ENCODE assay signal across 1 cellular context in the genomic region with DNA sequence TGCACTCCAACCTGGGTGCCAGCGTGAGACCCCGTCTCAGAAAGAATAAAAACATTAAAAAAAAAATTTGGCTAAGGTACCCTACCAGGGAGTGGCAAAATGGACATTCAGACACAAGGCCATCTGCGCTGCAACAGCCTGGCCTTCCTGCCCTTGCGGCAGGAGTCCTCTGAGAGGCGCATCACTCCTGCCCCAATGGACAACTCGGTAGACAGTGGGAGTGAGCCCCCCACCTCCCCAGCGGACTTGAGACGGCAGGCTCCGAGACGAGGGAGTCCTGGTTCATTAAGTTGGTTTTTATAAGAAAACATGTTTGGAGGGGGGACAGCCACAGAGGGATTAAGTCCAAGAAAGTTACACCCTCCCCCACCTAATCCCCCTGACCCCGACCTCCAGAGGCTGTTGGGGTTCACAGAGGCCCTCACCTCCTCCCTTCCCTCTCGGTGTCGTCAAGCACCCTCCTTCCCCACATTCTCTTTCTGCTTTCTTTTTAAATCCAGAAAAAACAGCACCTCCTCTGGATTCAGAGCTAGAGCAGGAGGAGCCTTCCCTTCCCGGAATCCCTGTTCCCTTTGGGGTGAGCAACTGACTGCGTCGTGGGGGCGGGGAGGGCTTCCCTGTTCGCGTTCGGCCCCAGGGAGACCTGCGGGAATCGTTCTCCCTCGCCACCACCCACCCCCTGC.
TF ChIP-seq lines count a peak whose summit lies in the region.

No MANE protein-coding gene starts in this region.

TF ChIP-seq in H1, 55 proteins besides CTCF, POLR2A, EP300 and RAD21:
- peak; percentile 21 for TF ChIP-seq ASH2L (IDR thresholded peaks at IDR 0.05; ENCODE audit: low read length)
- no peak for TF ChIP-seq RNF2 (IDR thresholded peaks at IDR 0.05; ENCODE audit: borderline replicate concordance, low read depth, low read length, missing control alignments, poor library complexity, severe bottlenecking)
- TF ChIP-seq CREB1 (IDR thresholded peaks at IDR 0.05), result no peak
- TF ChIP-seq, protein P1, sequence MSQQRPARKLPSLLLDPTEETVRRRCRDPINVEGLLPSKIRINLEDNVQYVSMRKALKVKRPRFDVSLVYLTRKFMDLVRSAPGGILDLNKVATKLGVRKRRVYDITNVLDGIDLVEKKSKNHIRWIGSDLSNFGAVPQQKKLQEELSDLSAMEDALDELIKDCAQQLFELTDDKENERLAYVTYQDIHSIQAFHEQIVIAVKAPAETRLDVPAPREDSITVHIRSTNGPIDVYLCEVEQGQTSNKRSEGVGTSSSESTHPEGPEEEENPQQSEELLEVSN (IDR thresholded peaks at IDR 0.05), result no peak
- TF ChIP-seq, protein P2, sequence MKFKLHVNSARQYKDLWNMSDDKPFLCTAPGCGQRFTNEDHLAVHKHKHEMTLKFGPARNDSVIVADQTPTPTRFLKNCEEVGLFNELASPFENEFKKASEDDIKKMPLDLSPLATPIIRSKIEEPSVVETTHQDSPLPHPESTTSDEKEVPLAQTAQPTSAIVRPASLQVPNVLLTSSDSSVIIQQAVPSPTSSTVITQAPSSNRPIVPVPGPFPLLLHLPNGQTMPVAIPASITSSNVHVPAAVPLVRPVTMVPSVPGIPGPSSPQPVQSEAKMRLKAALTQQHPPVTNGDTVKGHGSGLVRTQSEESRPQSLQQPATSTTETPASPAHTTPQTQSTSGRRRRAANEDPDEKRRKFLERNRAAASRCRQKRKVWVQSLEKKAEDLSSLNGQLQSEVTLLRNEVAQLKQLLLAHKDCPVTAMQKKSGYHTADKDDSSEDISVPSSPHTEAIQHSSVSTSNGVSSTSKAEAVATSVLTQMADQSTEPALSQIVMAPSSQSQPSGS (IDR thresholded peaks at IDR 0.05; ENCODE audit: low read length), result 0 out of 2 replicates have a peak, but pooled peaks have one; percentile 5
- TF ChIP-seq SP4 (IDR thresholded peaks at IDR 0.05; ENCODE audit: low read length), result no peak
- no peak for TF ChIP-seq JUN (IDR thresholded peaks at IDR 0.05; ENCODE audit: low read depth, low read length)
- TF ChIP-seq CHD2 (IDR thresholded peaks at IDR 0.05; ENCODE audit: low read length), result no peak
